1 cellular context compared by ENCODE assay signal in genomic region chr6:106309024-106309423, GRCh38.
TF ChIP-seq lines count a peak whose summit lies in the region.

No MANE protein-coding gene starts in this region.

TF ChIP-seq in SK-N-SH, 30 proteins besides CTCF, POLR2A, EP300 and RAD21 (continued from another document):
- TF ChIP-seq ZBTB33 (IDR thresholded peaks at IDR 0.05; ENCODE audit: borderline replicate concordance, low read depth), result 0 out of 2 replicates have a peak, but pooled peaks have one; percentile 45
- no peak for TF ChIP-seq NRF1 (IDR thresholded peaks at IDR 0.05; ENCODE audit: low read depth, low read length)
- no peak for TF ChIP-seq GABPA (IDR thresholded peaks at IDR 0.05; ENCODE audit: low read depth)
- no peak for TF ChIP-seq TAF1 (IDR thresholded peaks at IDR 0.05; ENCODE audit: borderline replicate concordance, low read depth, low read length)
- TF ChIP-seq YY1 (IDR thresholded peaks at IDR 0.05; ENCODE audit: low read depth), result no peak
- TF ChIP-seq EZH2phosphoT487 (IDR thresholded peaks at IDR 0.05; ENCODE audit: borderline replicate concordance, low read depth), result no peak
- TF ChIP-seq TEAD4 (IDR thresholded peaks at IDR 0.05; ENCODE audit: borderline replicate concordance, insufficient read depth), result peak; percentile 76; the same call in 1 of the 2 replicates
- TF ChIP-seq POLR2AphosphoS5 (IDR thresholded peaks at IDR 0.05; ENCODE audit: low read depth, low read length), result peak; percentile 78; the same call in 1 of the 2 replicates
- TF ChIP-seq FOSL2 (IDR thresholded peaks at IDR 0.05; ENCODE audit: borderline replicate concordance, low read depth), result peak; percentile 44; the same call in 1 of the 2 replicates
- TF ChIP-seq RFX5 (IDR thresholded peaks at IDR 0.05; ENCODE audit: low read length), result no peak
- peak; percentile 88 for TF ChIP-seq TCF12 (IDR thresholded peaks at IDR 0.05)
- TF ChIP-seq RXRA (IDR thresholded peaks at IDR 0.05; ENCODE audit: borderline replicate concordance, low read depth), result 0 out of 2 replicates have a peak, but pooled peaks have one; percentile 51
- TF ChIP-seq NFIC (IDR thresholded peaks at IDR 0.05; ENCODE audit: borderline replicate concordance), result peak; percentile 71
- TF ChIP-seq PBX3 (IDR thresholded peaks at IDR 0.05), result peak; percentile 95
- TF ChIP-seq MEF2A (IDR thresholded peaks at IDR 0.05; ENCODE audit: borderline replicate concordance, low read depth), result peak; percentile 56; the same call in 1 of the 2 replicates
